2 cellular contexts compared by ENCODE assay signal in the genomic region with DNA sequence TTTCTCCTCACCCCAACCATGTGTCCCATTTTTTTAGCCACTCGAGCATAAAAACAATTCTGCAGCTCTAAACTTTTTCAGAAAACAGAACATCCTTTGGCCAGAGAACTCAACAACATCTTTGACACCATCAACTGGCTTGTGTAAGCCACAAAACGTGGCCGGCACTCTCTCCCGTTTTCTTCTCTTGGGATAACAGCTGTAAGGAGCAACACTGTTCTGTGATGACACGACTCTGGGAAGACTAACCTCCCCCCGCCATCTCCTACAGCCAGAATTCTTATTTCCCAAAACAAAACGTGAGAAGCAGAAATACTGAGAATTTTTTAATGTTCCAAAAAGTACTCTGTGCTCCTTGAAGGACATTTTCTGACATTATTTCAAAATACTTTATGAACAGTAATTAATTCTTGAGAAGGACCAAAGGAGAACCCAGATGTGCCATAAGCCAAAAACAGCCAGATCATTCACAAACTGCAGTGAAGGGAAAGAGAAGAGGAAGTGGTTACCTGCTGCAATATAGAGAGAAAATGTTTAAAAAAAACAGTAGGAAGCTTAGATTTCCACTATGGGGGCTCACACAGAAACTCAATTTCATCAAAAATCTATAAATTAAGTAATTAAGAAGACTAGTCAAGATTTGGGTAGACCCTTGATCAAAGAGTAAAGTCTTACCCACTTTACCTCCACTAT.
TF ChIP-seq lines count a peak whose summit lies in the region.

No MANE protein-coding gene starts in this region.

TF ChIP-seq in K562, 482 proteins besides CTCF, POLR2A, EP300 and RAD21:
- 0 out of 2 replicates have a peak, but pooled peaks have one; percentile 14 for TF ChIP-seq SPI1 (IDR thresholded peaks at IDR 0.05; ENCODE audit: borderline replicate concordance, low read depth, low read length)
- TF ChIP-seq DLX4 (CRISPR knock-in tag; IDR thresholded peaks at IDR 0.05) = no peak

TF ChIP-seq in WTC11, 78 proteins besides CTCF, POLR2A, EP300 and RAD21:
- no peak for TF ChIP-seq NR3C1 (CRISPR knock-in tag; conservative IDR thresholded peaks at IDR 0.05; ENCODE audit: low read depth)
- TF ChIP-seq NFATC4 (CRISPR knock-in tag; IDR thresholded peaks at IDR 0.05) = no peak
- TF ChIP-seq ZNF512 (CRISPR knock-in tag; IDR thresholded peaks at IDR 0.05; ENCODE audit: borderline replicate concordance) = no peak
- TF ChIP-seq, protein P1, sequence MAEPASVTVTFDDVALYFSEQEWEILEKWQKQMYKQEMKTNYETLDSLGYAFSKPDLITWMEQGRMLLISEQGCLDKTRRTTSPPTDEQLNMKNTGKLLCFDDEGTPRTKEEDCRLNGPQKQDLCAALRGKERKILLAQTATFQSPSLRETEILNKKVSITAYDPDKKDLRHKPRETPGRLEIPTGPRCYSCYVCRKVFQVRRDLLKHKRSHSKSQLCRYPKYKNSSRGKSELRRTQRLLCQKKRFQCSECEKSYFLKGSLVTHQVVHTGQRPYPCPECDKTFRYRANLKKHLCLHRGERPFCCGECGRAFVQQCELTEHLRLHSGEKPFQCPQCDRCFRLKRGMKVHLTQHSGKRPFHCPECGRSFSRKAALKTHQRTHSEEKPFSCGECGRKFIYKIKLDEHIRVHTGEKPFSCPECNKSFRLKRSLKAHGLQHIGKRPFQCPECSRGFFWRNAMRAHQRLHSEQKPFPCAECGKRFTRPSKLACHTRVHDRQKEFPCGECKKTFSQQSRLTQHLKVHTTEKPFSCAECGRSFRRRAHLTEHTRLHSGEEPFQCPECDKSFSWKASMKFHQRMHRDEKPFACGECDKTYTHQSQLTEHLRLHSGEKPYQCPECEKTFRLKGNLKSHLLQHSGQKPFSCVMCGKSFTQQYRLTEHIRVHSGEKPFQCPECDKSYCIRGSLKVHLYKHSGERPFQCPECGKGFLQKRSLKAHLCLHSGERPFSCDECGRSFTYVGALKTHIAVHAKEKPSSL (CRISPR knock-in tag; conservative IDR thresholded peaks at IDR 0.05) = no peak
- no peak for TF ChIP-seq NFE2L1 (CRISPR knock-in tag; IDR thresholded peaks at IDR 0.05)
- no peak for TF ChIP-seq HMGXB4 (CRISPR knock-in tag; IDR thresholded peaks at IDR 0.05)
- TF ChIP-seq, protein P2, sequence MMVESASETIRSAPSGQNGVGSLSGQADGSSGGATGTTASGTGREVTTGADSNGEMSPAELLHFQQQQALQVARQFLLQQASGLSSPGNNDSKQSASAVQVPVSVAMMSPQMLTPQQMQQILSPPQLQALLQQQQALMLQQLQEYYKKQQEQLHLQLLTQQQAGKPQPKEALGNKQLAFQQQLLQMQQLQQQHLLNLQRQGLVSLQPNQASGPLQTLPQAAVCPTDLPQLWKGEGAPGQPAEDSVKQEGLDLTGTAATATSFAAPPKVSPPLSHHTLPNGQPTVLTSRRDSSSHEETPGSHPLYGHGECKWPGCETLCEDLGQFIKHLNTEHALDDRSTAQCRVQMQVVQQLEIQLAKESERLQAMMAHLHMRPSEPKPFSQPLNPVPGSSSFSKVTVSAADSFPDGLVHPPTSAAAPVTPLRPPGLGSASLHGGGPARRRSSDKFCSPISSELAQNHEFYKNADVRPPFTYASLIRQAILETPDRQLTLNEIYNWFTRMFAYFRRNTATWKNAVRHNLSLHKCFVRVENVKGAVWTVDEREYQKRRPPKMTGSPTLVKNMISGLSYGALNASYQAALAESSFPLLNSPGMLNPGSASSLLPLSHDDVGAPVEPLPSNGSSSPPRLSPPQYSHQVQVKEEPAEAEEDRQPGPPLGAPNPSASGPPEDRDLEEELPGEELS (CRISPR knock-in tag; IDR thresholded peaks at IDR 0.05) = no peak
- TF ChIP-seq, protein P3, sequence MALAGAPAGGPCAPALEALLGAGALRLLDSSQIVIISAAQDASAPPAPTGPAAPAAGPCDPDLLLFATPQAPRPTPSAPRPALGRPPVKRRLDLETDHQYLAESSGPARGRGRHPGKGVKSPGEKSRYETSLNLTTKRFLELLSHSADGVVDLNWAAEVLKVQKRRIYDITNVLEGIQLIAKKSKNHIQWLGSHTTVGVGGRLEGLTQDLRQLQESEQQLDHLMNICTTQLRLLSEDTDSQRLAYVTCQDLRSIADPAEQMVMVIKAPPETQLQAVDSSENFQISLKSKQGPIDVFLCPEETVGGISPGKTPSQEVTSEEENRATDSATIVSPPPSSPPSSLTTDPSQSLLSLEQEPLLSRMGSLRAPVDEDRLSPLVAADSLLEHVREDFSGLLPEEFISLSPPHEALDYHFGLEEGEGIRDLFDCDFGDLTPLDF (CRISPR knock-in tag; IDR thresholded peaks at IDR 0.05) = no peak
- no peak for TF ChIP-seq SOX15 (CRISPR knock-in tag; IDR thresholded peaks at IDR 0.05)
- TF ChIP-seq, protein P4, sequence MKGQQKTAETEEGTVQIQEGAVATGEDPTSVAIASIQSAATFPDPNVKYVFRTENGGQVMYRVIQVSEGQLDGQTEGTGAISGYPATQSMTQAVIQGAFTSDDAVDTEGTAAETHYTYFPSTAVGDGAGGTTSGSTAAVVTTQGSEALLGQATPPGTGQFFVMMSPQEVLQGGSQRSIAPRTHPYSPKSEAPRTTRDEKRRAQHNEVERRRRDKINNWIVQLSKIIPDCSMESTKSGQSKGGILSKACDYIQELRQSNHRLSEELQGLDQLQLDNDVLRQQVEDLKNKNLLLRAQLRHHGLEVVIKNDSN (CRISPR knock-in tag; IDR thresholded peaks at IDR 0.05) = no peak
- TF ChIP-seq, protein P5, sequence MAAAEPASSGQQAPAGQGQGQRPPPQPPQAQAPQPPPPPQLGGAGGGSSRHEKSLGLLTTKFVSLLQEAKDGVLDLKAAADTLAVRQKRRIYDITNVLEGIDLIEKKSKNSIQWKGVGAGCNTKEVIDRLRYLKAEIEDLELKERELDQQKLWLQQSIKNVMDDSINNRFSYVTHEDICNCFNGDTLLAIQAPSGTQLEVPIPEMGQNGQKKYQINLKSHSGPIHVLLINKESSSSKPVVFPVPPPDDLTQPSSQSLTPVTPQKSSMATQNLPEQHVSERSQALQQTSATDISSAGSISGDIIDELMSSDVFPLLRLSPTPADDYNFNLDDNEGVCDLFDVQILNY (CRISPR knock-in tag; IDR thresholded peaks at IDR 0.05) = no peak
- TF ChIP-seq, protein P6, sequence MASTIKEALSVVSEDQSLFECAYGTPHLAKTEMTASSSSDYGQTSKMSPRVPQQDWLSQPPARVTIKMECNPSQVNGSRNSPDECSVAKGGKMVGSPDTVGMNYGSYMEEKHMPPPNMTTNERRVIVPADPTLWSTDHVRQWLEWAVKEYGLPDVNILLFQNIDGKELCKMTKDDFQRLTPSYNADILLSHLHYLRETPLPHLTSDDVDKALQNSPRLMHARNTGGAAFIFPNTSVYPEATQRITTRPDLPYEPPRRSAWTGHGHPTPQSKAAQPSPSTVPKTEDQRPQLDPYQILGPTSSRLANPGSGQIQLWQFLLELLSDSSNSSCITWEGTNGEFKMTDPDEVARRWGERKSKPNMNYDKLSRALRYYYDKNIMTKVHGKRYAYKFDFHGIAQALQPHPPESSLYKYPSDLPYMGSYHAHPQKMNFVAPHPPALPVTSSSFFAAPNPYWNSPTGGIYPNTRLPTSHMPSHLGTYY (CRISPR knock-in tag; IDR thresholded peaks at IDR 0.05) = no peak
- TF ChIP-seq TP53 (CRISPR knock-in tag; IDR thresholded peaks at IDR 0.05) = no peak
- TF ChIP-seq, protein P7, sequence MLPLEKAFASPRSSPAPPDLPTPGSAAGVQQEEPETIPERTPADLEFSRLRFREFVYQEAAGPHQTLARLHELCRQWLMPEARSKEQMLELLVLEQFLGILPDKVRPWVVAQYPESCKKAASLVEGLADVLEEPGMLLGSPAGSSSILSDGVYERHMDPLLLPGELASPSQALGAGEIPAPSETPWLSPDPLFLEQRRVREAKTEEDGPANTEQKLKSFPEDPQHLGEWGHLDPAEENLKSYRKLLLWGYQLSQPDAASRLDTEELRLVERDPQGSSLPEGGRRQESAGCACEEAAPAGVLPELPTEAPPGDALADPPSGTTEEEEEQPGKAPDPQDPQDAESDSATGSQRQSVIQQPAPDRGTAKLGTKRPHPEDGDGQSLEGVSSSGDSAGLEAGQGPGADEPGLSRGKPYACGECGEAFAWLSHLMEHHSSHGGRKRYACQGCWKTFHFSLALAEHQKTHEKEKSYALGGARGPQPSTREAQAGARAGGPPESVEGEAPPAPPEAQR (CRISPR knock-in tag; IDR thresholded peaks at IDR 0.05) = no peak
- no peak for TF ChIP-seq JUN (CRISPR knock-in tag; IDR thresholded peaks at IDR 0.05)
